In the genomic region with DNA sequence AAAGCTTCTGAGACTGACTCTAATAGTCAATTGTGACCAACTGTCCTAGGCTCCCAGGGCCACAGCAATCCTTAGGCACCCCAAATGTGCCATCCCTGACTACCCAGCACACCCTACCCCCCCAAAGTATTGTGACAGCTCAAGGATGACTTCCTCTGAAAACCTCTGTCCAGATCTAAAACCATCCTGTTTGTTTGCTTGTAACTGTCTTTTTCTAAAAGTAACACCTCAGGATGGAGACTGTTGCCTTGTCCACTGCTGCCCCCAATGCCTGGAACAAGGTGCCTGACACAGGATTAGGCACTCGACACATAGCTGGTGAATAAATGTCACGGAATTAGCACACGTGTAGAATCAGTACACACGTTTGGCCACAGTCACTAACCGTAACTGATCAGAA, we compare ENCODE assay signal across 8 cellular contexts. TPM values are rescaled to one million over a fixed set of nuclear protein-coding genes. Genes with fewer than 3 reads are reported as not detected.
DNase-seq lines count a peak whose midpoint lies in the region; ATAC-seq, FAIRE-seq and TF ChIP-seq lines count a peak whose summit lies in the region.
"Not testable (repeated sequence)": the region's sequence is repeated elsewhere in the genome, so short reads cannot be mapped to it uniquely, and the experiment has no call there.

No MANE protein-coding gene starts in this region.

- CTCF ChIA-PET in A549 (lab: Yijun Ruan, JAX): interaction anchor here (0.9 to 1.2 kb wide), 2 partner anchors 329 to 354 kb away, joined by 3 read pairs; no protein-coding TSS in a partner anchor

- H3K27ac Mint-ChIP-seq in brain (peak overlapping the region; percentile 20 to 89 (median 81)), glutamatergic neuron (ENCODE audit: unreplicated experiment) (peak overlapping the region; percentile 28), natural killer cell (peak overlapping the region; percentile 90 to 92)
- peak overlapping the region; percentile 85 for H3K27ac Mint-ChIP-seq in stimulated activated memory B cell treated with anti-CD40 and anti-IgM and Interleukin-4, amounts not matched to agents 10 μg/mL and 1 μg/mL and 100 μg/mL, for 72 hours

- H3F3A ChIP-seq in GM23248 (ENCODE audit: insufficient read depth): peaks cover 62% of the 10 kb centered on the region

- peak overlapping the region; percentile 26 to 62 (median 53) for H3K4me3 Mint-ChIP-seq in brain
- not testable (repeated sequence) for H3K4me3 Mint-ChIP-seq in glutamatergic neuron (ENCODE audit: unreplicated experiment)
- H3K4me3 Mint-ChIP-seq in natural killer cell: peak overlapping the region; percentile 63
- peak overlapping the region; percentile 71 for H3K4me3 Mint-ChIP-seq in stimulated activated memory B cell treated with anti-CD40 and anti-IgM and Interleukin-4, amounts not matched to agents 10 μg/mL and 1 μg/mL and 100 μg/mL, for 72 hours

- H3K4me2 ChIP-seq in A549 (peak overlapping the region; percentile 99), GM23248 (ENCODE audit: unreplicated experiment) (peak overlapping the region; percentile 8)

- peaks cover 21% of the 10 kb centered on the region for H3K36me3 Mint-ChIP-seq in brain
- not testable (repeated sequence) for H3K36me3 Mint-ChIP-seq in glutamatergic neuron (ENCODE audit: unreplicated experiment); natural killer cell
- peaks cover 28% of the 10 kb centered on the region for H3K36me3 Mint-ChIP-seq in stimulated activated memory B cell treated with anti-CD40 and anti-IgM and Interleukin-4, amounts not matched to agents 10 μg/mL and 1 μg/mL and 100 μg/mL, for 72 hours

- not testable (repeated sequence) for H3K27me3 ChIP-seq in GM23248 (replicated peaks; ENCODE audit: insufficient read depth); Peyer's patch

- FAIRE-seq in A549 (lab: Jason Lieb, UNC): not testable (repeated sequence)

- TF ChIP-seq CTCF in A549 (IDR thresholded peaks at IDR 0.05); Peyer's patch (IDR thresholded peaks at IDR 0.05); brain (conservative IDR thresholded peaks at IDR 0.05); glutamatergic neuron (IDR thresholded peaks at IDR 0.05; ENCODE audit: partially characterized antibody, unreplicated experiment); natural killer cell (IDR thresholded peaks at IDR 0.05): not testable (repeated sequence)

- H3K79me2 ChIP-seq in GM23248 (ENCODE audit: insufficient read depth): peaks cover 98% of the 10 kb centered on the region

- not testable (repeated sequence) for TF ChIP-seq POLR2A in A549 (IDR thresholded peaks at IDR 0.05; ENCODE audit: low read length); Peyer's patch (IDR thresholded peaks at IDR 0.05)

- H3K4me3 ChIP-seq in A549, GM23248: not testable (repeated sequence)
- H3K4me3 ChIP-seq in Peyer's patch: peak overlapping the region in 2 of 4 donors; percentile 3 to 16

- H3K9ac ChIP-seq in GM23248: not testable (repeated sequence)

- not testable (repeated sequence) for H2AFZ ChIP-seq in GM23248

- H3K36me3 ChIP-seq in GM23248 (ENCODE audit: low read depth) (peaks cover 18% of the 10 kb centered on the region), Peyer's patch (peaks cover 0 to 20% (median 0%) of the 10 kb centered on the region in 3 donors)

- in situ Hi-C loops in GM23248 (cut with MboI): loop anchor here (25.0 kb wide), 1 partner anchor 601 kb away; no protein-coding TSS in a partner anchor

- not testable (repeated sequence) for TF ChIP-seq EP300 in A549 (IDR thresholded peaks at IDR 0.05)

- H3K4me1 ChIP-seq in A549 (peaks cover 85% of the 10 kb centered on the region), GM23248 (ENCODE audit: insufficient read depth) (peaks cover 79% of the 10 kb centered on the region), Peyer's patch (peaks cover 0 to 51% (median 8%) of the 10 kb centered on the region in 4 donors)

- not testable (repeated sequence) for DNase-seq in A549 (ENCODE audit: low read depth in 1 of 2, low spot score in 1 of 2); GM23248; glutamatergic neuron; natural killer cell
- DNase-seq in Peyer's patch: peak in 1 of 3 donors; percentile 45
- peak; percentile 55 for DNase-seq in activated CD8-positive, alpha-beta memory T cell treated with anti-CD3 and anti-CD28 coated beads for 24 hours

- H3K27ac ChIP-seq in A549: peak overlapping the region; percentile 42 to 80; a peak in 5 of 6 replicates
- peak overlapping the region; percentile 26; the same call in 1 of the 2 replicates for H3K27ac ChIP-seq in GM23248
- peak overlapping the region; percentile 44 to 75 (median 70) for H3K27ac ChIP-seq in Peyer's patch

- 84% methylated on average over 5 of the region's 5 CpGs for WGBS in A549 (ENCODE audit: missing lambda C conversion rate)
- WGBS in GM23248 (ENCODE audit: low coverage in 1 of 2, low lambda C conversion rate in 2 of 2, missing lambda C conversion rate in 2 of 2), 2 experiments: 84 to 86% methylated on average over 5 of the region's 5 CpGs

- intact Hi-C loops in natural killer cell (cut with micrococcal nuclease): not testable (repeated sequence)

- not testable (repeated sequence) for H3K9me2 ChIP-seq in GM23248 (ENCODE audit: insufficient read depth)

- not testable (repeated sequence) for H4K20me1 ChIP-seq in GM23248 (ENCODE audit: insufficient read depth)

- not testable (repeated sequence) for H3K9me3 Mint-ChIP-seq in brain; glutamatergic neuron (ENCODE audit: unreplicated experiment); natural killer cell; stimulated activated memory B cell treated with anti-CD40 and anti-IgM and Interleukin-4, amounts not matched to agents 10 μg/mL and 1 μg/mL and 100 μg/mL, for 72 hours

- POLR2A ChIA-PET in A549 (lab: Yijun Ruan, JAX): not testable (repeated sequence)

- not testable (repeated sequence) for ATAC-seq in A549; stimulated activated memory B cell treated with anti-CD40 and anti-IgM and Interleukin-4, amounts not matched to agents 10 μg/mL and 1 μg/mL and 100 μg/mL, for 72 hours
- peak in 1 of 3 donors; percentile 6 for ATAC-seq in natural killer cell

- not testable (repeated sequence) for H3K27me3 Mint-ChIP-seq in brain; glutamatergic neuron (ENCODE audit: unreplicated experiment); natural killer cell (ENCODE audit: low read depth in 2 of 2); stimulated activated memory B cell treated with anti-CD40 and anti-IgM and Interleukin-4, amounts not matched to agents 10 μg/mL and 1 μg/mL and 100 μg/mL, for 72 hours

- not testable (repeated sequence) for H3K9me3 ChIP-seq in A549; GM23248 (ENCODE audit: low read depth); Peyer's patch

- not testable (repeated sequence) for TF ChIP-seq RAD21 in A549 (conservative IDR thresholded peaks at IDR 0.05 in 1 of 2, IDR thresholded peaks at IDR 0.05 in 1 of 2)

- peaks cover 88% of the 10 kb centered on the region for H3K4me1 Mint-ChIP-seq in brain
- H3K4me1 Mint-ChIP-seq in glutamatergic neuron (ENCODE audit: low read depth, unreplicated experiment): peaks cover 35% of the 10 kb centered on the region
- peaks cover 69 to 73% of the 10 kb centered on the region in 2 donors for H3K4me1 Mint-ChIP-seq in natural killer cell
- peaks cover 61% of the 10 kb centered on the region for H3K4me1 Mint-ChIP-seq in stimulated activated memory B cell treated with anti-CD40 and anti-IgM and Interleukin-4, amounts not matched to agents 10 μg/mL and 1 μg/mL and 100 μg/mL, for 72 hours

RNA-seq across cellular contexts. Expression of a gene that starts 7.7 kb away (rescaled TPM):
- polyA plus RNA-seq in A549 (2011; rRNA removed): 22.2 and 29.5 TPM in 2 replicates
- 6.8 and 8.8 TPM in 2 replicates for polyA plus RNA-seq in A549 (2012; cell fraction: cytosol; rRNA removed)
- polyA plus RNA-seq in A549 (2012; cell fraction: nucleus; rRNA removed): 8.9 and 11.6 TPM in 2 replicates
- polyA plus RNA-seq in A549 (2017; fragmentation: RNase III; extraction: RNeasy Plus Mini Kit Qiagen cat#74134 plus additional on column Dnase treatment): 28.1 to 30.5 TPM (median 29.9 TPM) in 3 replicates
- polyA minus RNA-seq in A549 (2011; rRNA and poly(A)+ RNA removed): 48.5 and 50.5 TPM in 2 replicates
- total RNA-seq in GM23248 (2014; rRNA removed; shearing (Covaris generic)): 18.1 and 23.5 TPM in 2 replicates
- polyA plus RNA-seq in GM23248 (2016; fragmentation: Nextera tagmentation; extraction: Ambion mirVana): 8.9 and 10.4 TPM in 2 replicates
- 10 to 100 TPM; 23.3 to 59.4 (median 43.4) TPM for total RNA-seq in Peyer's patch
- polyA plus RNA-seq in brain (ENCODE audit: insufficient read depth, low read depth, low replicate concordance): 5.7 TPM
- 64.7 TPM for total RNA-seq in glutamatergic neuron (ENCODE audit: unreplicated experiment)
- 10 to 100 TPM; 56.1 to 69.1 (median 59.0) TPM for total RNA-seq in natural killer cell

Comparison
In these comparisons a context has a peak if more than half of its experiments do, and no peak if none do; other contexts are left out.
1. H3K27ac Mint-ChIP-seq: peak in every context shown above with its lines; median percentile 91 in natural killer cell; 85 in stimulated activated memory B cell treated with anti-CD40 and anti-IgM and Interleukin-4, amounts not matched to agents 10 μg/mL and 1 μg/mL and 100 μg/mL, for 72 hours; 81 in brain; 28 in glutamatergic neuron.